In genomic region chr7:10974717-10975032, GRCh38 we compare ENCODE assay signal across 7 cellular contexts. TPM values are rescaled to one million over a fixed set of nuclear protein-coding genes. Genes with fewer than 3 reads are reported as not detected.
DNase-seq lines count a peak whose midpoint lies in the region; ATAC-seq, FAIRE-seq and TF ChIP-seq lines count a peak whose summit lies in the region.

No MANE protein-coding gene starts in this region.

- BruUV-seq in K562 (replicated peaks; lab: Mats Ljungman, UMichigan), result TSS peak; percentile 46

- CTCF ChIA-PET in K562 (lab: Yijun Ruan, JAX; ENCODE audit: low intra/inter-chr PET ratio), result no interaction called here

- H3K36me3 ChIP-seq in K562 (ENCODE audit: control insufficient read depth, insufficient read depth, low read length) (peaks cover 17% of the 10 kb centered on the region; the same call in 2 of the 3 replicates), mucosa of stomach (ENCODE audit: control insufficient read depth, insufficient read depth, low read length) (no peaks in the 10 kb centered on the region)

- TF ChIP-seq POLR2A in K562 (conservative IDR thresholded peaks at IDR 0.05), result no peak

- no peak for TF ChIP-seq EP300 in K562 (IDR thresholded peaks at IDR 0.05; ENCODE audit: low read length)

- peak; percentile 72 for FAIRE-seq in K562 (lab: Jason Lieb, UNC)

- peak overlapping the region; percentile 90 for H2AFZ ChIP-seq in K562 (ENCODE audit: low read depth, low read length)

- H3K27me3 ChIP-seq in K562 (ENCODE audit: control insufficient read depth in 2 of 2, insufficient read depth in 2 of 2, low read length in 2 of 2), result no peaks in the 10 kb centered on the region
- no peaks in the 10 kb centered on the region for H3K27me3 ChIP-seq in mucosa of stomach (ENCODE audit: control insufficient read depth, insufficient read depth, low read length)

- peak overlapping the region; percentile 93 for H3K4me2 ChIP-seq in K562 (ENCODE audit: insufficient read depth, low read length)

- peak overlapping the region; percentile 93 for H3K27ac ChIP-seq in K562 (ENCODE audit: extremely low read depth, low read depth, low read length)

- DNase-seq in NCI-H1105 (lab: John Stamatoyannopoulos, UW) (peak; percentile 7), K562 (ENCODE audit: extremely low read depth in 1 of 4, low spot score in 3 of 4) (peak in 1 of 4 experiments; percentile 60), sciatic nerve (ENCODE audit: low spot score) (no peak)
- no peak for DNase-seq in stimulated activated CD4-positive, alpha-beta T cell treated with anti-CD3 and anti-CD28 coated beads, Interleukin-4, amount 100 ng/mL, for 1 hour

- H3K9ac ChIP-seq in K562 (ENCODE audit: insufficient read depth in 1 of 2, low read depth in 2 of 2, low read length in 2 of 2), result peak overlapping the region; percentile 92 to 96
- H3K9ac ChIP-seq in mucosa of stomach (ENCODE audit: low read length), result peak overlapping the region; percentile 89

- H3K9me1 ChIP-seq in K562 (ENCODE audit: control insufficient read depth, insufficient read depth, low read length), result no peaks in the 10 kb centered on the region

- H3K9me3 ChIP-seq in K562 (replicated peaks; ENCODE audit: control insufficient read depth, insufficient read depth, low read depth, low read length), result no peaks in the 10 kb centered on the region; the same call in 1 of the 2 replicates
- H3K9me3 ChIP-seq in mucosa of stomach (ENCODE audit: control insufficient read depth, low read length), result no peaks in the 10 kb centered on the region

- peak overlapping the region; percentile 65 for H3K4me3 ChIP-seq in K562
- peak overlapping the region; percentile 93 for H3K4me3 ChIP-seq in mucosa of stomach (ENCODE audit: low read length)

- no peaks in the 10 kb centered on the region for H4K20me1 ChIP-seq in K562 (replicated peaks; ENCODE audit: control insufficient read depth, insufficient read depth, low read length)

- H3K4me1 ChIP-seq in K562 (replicated peaks in 1 of 2; ENCODE audit: control insufficient read depth in 2 of 2, insufficient read depth in 2 of 2, low read length in 2 of 2) (peaks cover 0 to 3% of the 10 kb centered on the region in 2 experiments; a peak in 1 of 5 replicates), mucosa of stomach (ENCODE audit: control insufficient read depth, insufficient read depth, low read length) (peaks cover 20% of the 10 kb centered on the region)

- peak; percentile 0 for ATAC-seq in GM19043 (IDR thresholded peaks at IDR 0.05; ENCODE audit: low read depth, unreplicated experiment)
- ATAC-seq in K562, result peak; percentile 17
- no peak for ATAC-seq in sciatic nerve
- ATAC-seq in GM21529 (IDR thresholded peaks at IDR 0.05; ENCODE audit: unreplicated experiment), result no peak

- TF ChIP-seq RAD21 in K562 (CRISPR knock-in tag; conservative IDR thresholded peaks at IDR 0.05 in 1 of 2, IDR thresholded peaks at IDR 0.05 in 1 of 2), result no peak

- TF ChIP-seq CTCF in K562 (IDR thresholded peaks at IDR 0.05 in 2 of 3, conservative IDR thresholded peaks at IDR 0.05 in 1 of 3; ENCODE audit: insufficient read depth in 2 of 3, low read depth in 1 of 3, low read length in 3 of 3), result no peak

- intact Hi-C loops in K562 (cut with micrococcal nuclease), result no loop called here
- intact Hi-C loops in sciatic nerve (cut with DNase I), result no loop called here

- in situ Hi-C loops in K562 (cut with MboI), result no loop called here

- POLR2A ChIA-PET in K562 (lab: Yijun Ruan, JAX), result interaction anchor here (0.7 to 1.0 kb wide), 2 partner anchors 8 to 34 kb away, joined by 4 to 5 read pairs; a partner anchor contains a TSS

- WGBS in K562 (ENCODE audit: insufficient coverage, low coverage, missing lambda C conversion rate), result 4% methylated on average over 2 of the region's 3 CpGs

- peaks cover 49% of the 10 kb centered on the region for H3K79me2 ChIP-seq in K562 (ENCODE audit: control insufficient read depth, insufficient read depth, low read length)

TF ChIP-seq in K562, 482 proteins besides CTCF, POLR2A, EP300 and RAD21 (continues in another document):
- TF ChIP-seq EHMT2 (IDR thresholded peaks at IDR 0.05), result 0 out of 2 replicates have a peak, but pooled peaks have one; percentile 63
- TF ChIP-seq KDM2B (CRISPR knock-in tag; IDR thresholded peaks at IDR 0.05), result no peak
- TF ChIP-seq MAFK (IDR thresholded peaks at IDR 0.05; ENCODE audit: low read length), result 0 out of 2 replicates have a peak, but pooled peaks have one; percentile 5
- no peak for TF ChIP-seq SP1 (CRISPR knock-in tag; IDR thresholded peaks at IDR 0.05)
- TF ChIP-seq TCF15 (CRISPR knock-in tag; IDR thresholded peaks at IDR 0.05), result no peak
- no peak for TF ChIP-seq XRCC4 (IDR thresholded peaks at IDR 0.05; ENCODE audit: extremely low read depth, insufficient read depth, insufficient read length)
- TF ChIP-seq NFE2L1 (tag; IDR thresholded peaks at IDR 0.05; ENCODE audit: borderline replicate concordance, low read depth), result no peak
- no peak for TF ChIP-seq ZNF766 (CRISPR knock-in tag; conservative IDR thresholded peaks at IDR 0.05)
- no peak for TF ChIP-seq PHB (CRISPR knock-in tag; IDR thresholded peaks at IDR 0.05)
- 0 out of 2 replicates have a peak, but pooled peaks have one; percentile 48 for TF ChIP-seq ZNF609 (CRISPR knock-in tag; IDR thresholded peaks at IDR 0.05; ENCODE audit: borderline replicate concordance)
- no peak for TF ChIP-seq TEAD2 (tag; IDR thresholded peaks at IDR 0.05)
- TF ChIP-seq ZFP91 (CRISPR knock-in tag; IDR thresholded peaks at IDR 0.05), result no peak
- no peak for TF ChIP-seq SOX6 (IDR thresholded peaks at IDR 0.05)

RNA-seq across cellular contexts. Expression of gene PHF14, which starts 1.0 kb away (rescaled TPM):
- total RNA-seq in K562 (2011; cell fraction: chromatin; rRNA removed; ENCODE audit: low replicate concordance), result 29.9 and 123 TPM in 2 replicates
- 13.3 and 20.3 TPM in 2 replicates for total RNA-seq in K562 (2011; cell fraction: nucleolus; rRNA removed)
- 35.9 and 73.1 TPM in 2 replicates for total RNA-seq in K562 (2011; cell fraction: nucleoplasm; rRNA removed)
- total RNA-seq in K562 (2014; rRNA removed) (41.1 and 45.9 TPM in 2 replicates), K562 (2014; rRNA removed; fragmentation: Illumina TruSeq; extraction: Trizol) (59.3 and 63.2 TPM in 2 replicates), K562 (2015; rRNA removed; fragmentation: Illumina TruSeq; extraction: Trizol) (66.9 and 67.6 TPM in 2 replicates), K562 (2021) (42.0 and 43.8 TPM in 2 replicates), sciatic nerve (50.3 TPM)
- polyA plus RNA-seq in K562 (2011; rRNA removed) (29.2 and 38.1 TPM in 2 replicates), K562 (2014; fragmentation: Illumina TruSeq; extraction: Trizol) (31.3 and 41.4 TPM in 2 replicates), K562 (2014; fragmentation: Nextera tagmentation; extraction: Ambion mirVana) (10 to 100 TPM; 27.5 to 27.9 TPM), K562 (2014; rRNA removed) (29.5 and 41.1 TPM in 2 replicates)
- polyA plus RNA-seq in K562 (2011; cell fraction: cytosol; rRNA removed), result 7.8 and 11.5 TPM in 2 replicates
- 14.5 and 26.3 TPM in 2 replicates for polyA plus RNA-seq in K562 (2011; cell fraction: nucleus; rRNA removed)
- polyA plus RNA-seq in K562 (2012), result 17.7 and 35.7 TPM in 2 replicates
- 105 and 119 TPM in 2 replicates for polyA minus RNA-seq in K562 (2011; rRNA and poly(A)+ RNA removed)
- 19.0 and 19.7 TPM in 2 replicates for polyA minus RNA-seq in K562 (2011; cell fraction: cytosol; rRNA and poly(A)+ RNA removed)
- 68.8 and 136 TPM in 2 replicates for polyA minus RNA-seq in K562 (2011; cell fraction: nucleus; rRNA and poly(A)+ RNA removed)

Comparison
In these comparisons a context has a peak if more than half of its experiments do, and no peak if none do; other contexts are left out.
1. ATAC-seq: peak in GM19043 (single experiment) and K562 (single experiment); none in sciatic nerve (single experiment) and GM21529 (single experiment).